Comparison of ENCODE assay signal across 16 cellular contexts in the genomic region with DNA sequence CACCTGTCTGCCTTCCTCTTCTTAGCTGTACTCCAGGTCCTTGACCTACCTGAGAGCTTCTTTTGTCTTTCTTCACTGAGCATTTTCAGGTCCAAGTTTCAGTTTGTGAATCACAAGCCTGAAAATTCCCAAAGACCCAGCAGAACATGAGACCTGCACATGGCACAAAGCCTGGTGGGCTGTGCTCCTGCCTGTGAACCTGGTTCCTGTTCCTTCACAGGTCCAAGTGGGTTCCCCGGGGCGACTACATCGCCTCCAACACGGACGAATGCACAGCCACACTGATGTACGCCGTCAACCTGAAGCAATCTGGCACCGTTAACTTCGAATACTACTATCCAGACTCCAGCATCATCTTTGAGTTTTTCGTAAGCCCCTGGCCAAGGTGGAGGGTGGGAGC. TPM values are rescaled to one million over a fixed set of nuclear protein-coding genes. Genes with fewer than 3 reads are reported as not detected.
DNase-seq lines count a peak whose midpoint lies in the region; TF ChIP-seq lines count a peak whose summit lies in the region.
"Had no signal": no experiment of that assay in that cellular context is flagged by ENCODE, and none has a peak within 500 bp of the region (broad histone marks: within the 10 kb centered on the region; RNA-seq: fewer than 3 reads in every experiment).

No MANE protein-coding gene starts in this region.

- in situ Hi-C loops in mammary epithelial cell (cut with MboI; ENCODE audit: low sequenced_read_pairs in 2 of 2), result no loop called here

- H3K4me2 ChIP-seq in mammary epithelial cell (ENCODE audit: insufficient read depth, low read depth, low read length), result no peak overlapping the region
- H3K4me2 ChIP-seq: A549, BLaER1, GM23338 had no signal

- CTCF ChIA-PET in mammary epithelial cell (lab: Charles Lee; ENCODE audit: low non-redundant PET), result no interaction called here

- 55% methylated on average over 10 of the region's 10 CpGs for WGBS in mammary epithelial cell (ENCODE audit: low coverage, missing lambda C conversion rate)

- H3K9ac ChIP-seq in mammary epithelial cell (ENCODE audit: insufficient read depth, low read length), result no peak overlapping the region
- H3K9ac ChIP-seq: BLaER1 had no signal

- H3K36me3 ChIP-seq in mammary epithelial cell (ENCODE audit: insufficient read depth, low read length) (no peaks in the 10 kb centered on the region), breast epithelium (no peaks in the 10 kb centered on the region), right atrium auricular region (no peaks in the 10 kb centered on the region), SJCRH30 (no peaks in the 10 kb centered on the region)
- H3K36me3 ChIP-seq: BLaER1 had no signal

- no peak overlapping the region for H3K4me3 ChIP-seq in mammary epithelial cell (replicated peaks in 1 of 3; ENCODE audit: insufficient read depth in 1 of 3, low read depth in 2 of 3, low read length in 3 of 3)
- no peak overlapping the region for H3K4me3 ChIP-seq in breast epithelium
- H3K4me3 ChIP-seq in right atrium auricular region, result no peak overlapping the region
- H3K4me3 ChIP-seq in SJCRH30, result no peak overlapping the region
- H3K4me3 ChIP-seq: A549, BLaER1, GM23338 had no signal

- no peaks in the 10 kb centered on the region for H3K79me2 ChIP-seq in mammary epithelial cell (ENCODE audit: insufficient read depth, low read length)

- no peak for TF ChIP-seq POLR2A in breast epithelium (IDR thresholded peaks at IDR 0.05)

- peak overlapping the region; percentile 54 for H2AFZ ChIP-seq in mammary epithelial cell (ENCODE audit: low read depth, low read length)
- H2AFZ ChIP-seq: GM23338 had no signal

- no peak for DNase-seq in mammary epithelial cell
- no peak for DNase-seq in breast epithelium (ENCODE audit: low spot score in 2 of 2)
- DNase-seq in mesenteric fat pad (ENCODE audit: low spot score), result peak; percentile 74
- no peak for DNase-seq in right atrium auricular region (ENCODE audit: low spot score)
- no peak for DNase-seq in SJCRH30
- no peak for DNase-seq in DMS114 treated with DMSO at 0.1 percent for 48 hours (lab: John Stamatoyannopoulos, UW; ENCODE audit: unreplicated experiment)
- DNase-seq: CD4-positive, alpha-beta memory T cell; DMS79 treated with DMSO at 0.1 percent for 48 hours; GF-D8; HCEC 1CT had no signal

- H3K27me3 ChIP-seq in mammary epithelial cell (ENCODE audit: insufficient read depth, low read length) (no peaks in the 10 kb centered on the region), breast epithelium (no peaks in the 10 kb centered on the region), right atrium auricular region (no peaks in the 10 kb centered on the region), SJCRH30 (no peaks in the 10 kb centered on the region)
- H3K27me3 ChIP-seq: BLaER1 had no signal

- TF ChIP-seq CTCF in mammary epithelial cell (conservative IDR thresholded peaks at IDR 0.05 in 1 of 2, IDR thresholded peaks at IDR 0.05 in 1 of 2; ENCODE audit: extremely low read depth in 1 of 2, insufficient read depth in 1 of 2, low read depth in 1 of 2, low read length in 2 of 2), result no peak
- no peak for TF ChIP-seq CTCF in breast epithelium (IDR thresholded peaks at IDR 0.05)
- no peak for TF ChIP-seq CTCF in right atrium auricular region (IDR thresholded peaks at IDR 0.05)

- no peaks in the 10 kb centered on the region for H3K9me3 ChIP-seq in mammary epithelial cell (replicated peaks; ENCODE audit: insufficient read depth, low read length)
- no peaks in the 10 kb centered on the region for H3K9me3 ChIP-seq in breast epithelium
- no peaks in the 10 kb centered on the region for H3K9me3 ChIP-seq in right atrium auricular region
- H3K9me3 ChIP-seq in SJCRH30 (replicated peaks), result no peaks in the 10 kb centered on the region
- H3K9me3 ChIP-seq: A549, BLaER1 had no signal

- intact Hi-C loops in mammary epithelial cell (cut with micrococcal nuclease) (no loop called here), breast epithelium (cut with DNase I; ENCODE audit: low total_unique reads) (no loop called here)

- no TSS peak for BruUV-seq in mammary epithelial cell (replicated peaks; lab: Mats Ljungman, UMichigan)

- H3K4me1 ChIP-seq in mammary epithelial cell (ENCODE audit: insufficient read depth, low read length), result no peaks in the 10 kb centered on the region
- H3K4me1 ChIP-seq in breast epithelium, result peaks cover 0 to 5% of the 10 kb centered on the region in 2 donors
- peaks cover 0 to 8% of the 10 kb centered on the region in 2 donors for H3K4me1 ChIP-seq in right atrium auricular region
- H3K4me1 ChIP-seq in SJCRH30, result no peaks in the 10 kb centered on the region

- H4K20me1 ChIP-seq in mammary epithelial cell (ENCODE audit: insufficient read depth, low read length), result no peaks in the 10 kb centered on the region
- H4K20me1 ChIP-seq: BLaER1 had no signal

- no peak overlapping the region for H3K27ac ChIP-seq in mammary epithelial cell (ENCODE audit: insufficient read depth, low read depth, low read length)
- peak overlapping the region in 1 of 2 donors; percentile 50 for H3K27ac ChIP-seq in breast epithelium
- H3K27ac ChIP-seq in temporal lobe (ENCODE audit: low read depth, low read length), result peak overlapping the region; percentile 17
- no peak overlapping the region for H3K27ac ChIP-seq in right atrium auricular region
- no peak overlapping the region for H3K27ac ChIP-seq in SJCRH30
- H3K27ac ChIP-seq: 22Rv1, A549, BLaER1 had no signal

- dilution Hi-C loops in mammary epithelial cell (cut with HindIII; ENCODE audit: low sequenced_read_pairs), result no loop called here

RNA-seq across cellular contexts. Expression of gene SARS1, which starts 42.1 kb away (rescaled TPM):
- total RNA-seq in mammary epithelial cell (100 to 1,000 TPM; 349 to 468 TPM), breast epithelium (100 to 1,000 TPM; 146 to 172 (median 161) TPM), mesenteric fat pad (119 TPM), temporal lobe (109 TPM), right atrium auricular region (100 to 1,000 TPM; 108 to 130 TPM)
- 282 TPM for polyA plus RNA-seq in mammary epithelial cell
- 291 TPM for polyA minus RNA-seq in mammary epithelial cell
- total RNA-seq in SJCRH30 (2014; rRNA removed; shearing (Covaris generic)), result 105 and 107 TPM in 2 replicates

RNA-seq across cellular contexts. Expression of gene ELAPOR1, which starts 57.7 kb away (rescaled TPM):
- total RNA-seq in mammary epithelial cell, result 1 to 10 TPM in 1 of 2 donors, under 1 TPM in 1; 0.67 to 1.1 TPM
- 0.95 TPM for polyA plus RNA-seq in mammary epithelial cell
- not detected for polyA minus RNA-seq in mammary epithelial cell
- total RNA-seq in breast epithelium, result 100 to 1,000 TPM in 2 of 3 donors, under 1 TPM in 1; 0.64 to 220 (median 202) TPM
- total RNA-seq in mesenteric fat pad, result 0.26 TPM
- 15.0 TPM for total RNA-seq in temporal lobe
- total RNA-seq in right atrium auricular region, result under 1 TPM; 0.11 to 0.12 TPM
- 0.03 TPM in 1 of 2 replicates, not detected in the other for total RNA-seq in SJCRH30 (2014; rRNA removed; shearing (Covaris generic))
- polyA plus RNA-seq: CD14-positive monocyte had no signal
